Comparison of ENCODE assay signal across 8 cellular contexts in the genomic region with DNA sequence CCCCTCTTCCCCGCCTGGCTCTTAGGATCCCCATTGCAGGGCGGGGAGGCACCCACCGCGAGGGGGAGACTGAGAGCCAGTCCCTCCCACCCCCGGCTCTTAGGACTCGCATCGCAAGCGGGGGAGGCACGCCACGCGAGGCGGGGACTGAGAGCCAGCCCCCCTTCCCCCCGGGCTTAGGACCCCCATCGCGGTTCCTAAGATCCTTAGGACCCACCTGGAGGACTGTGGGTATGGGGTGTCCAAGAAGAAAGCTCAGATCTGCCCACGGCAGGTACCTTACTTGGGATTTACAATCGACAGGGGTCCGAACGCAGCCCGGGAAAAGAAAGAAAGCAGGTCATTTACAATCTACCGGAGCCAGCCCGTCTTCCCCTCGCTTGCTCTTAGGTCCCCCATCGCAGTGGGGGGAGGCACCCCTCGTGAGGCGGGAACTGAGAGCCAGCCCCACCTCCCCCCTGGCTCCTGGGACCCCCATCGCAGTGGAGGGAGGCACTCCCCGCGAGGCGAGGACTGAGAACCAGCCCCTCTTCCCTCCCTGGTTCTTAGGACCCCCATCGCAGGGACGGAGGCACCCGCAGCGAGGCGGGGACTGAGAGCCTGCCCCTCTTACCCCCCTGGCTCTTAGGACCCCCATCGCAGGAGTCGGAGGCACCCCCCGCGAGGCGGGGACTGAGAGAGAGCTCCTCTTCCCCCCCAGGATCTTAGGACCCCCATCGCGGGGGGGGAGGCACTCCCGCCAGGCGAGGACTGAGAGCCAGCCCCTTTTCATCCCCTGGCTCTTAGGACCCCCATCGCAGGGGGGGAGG. TPM values are rescaled to one million over a fixed set of nuclear protein-coding genes. Genes with fewer than 3 reads are reported as not detected.
DNase-seq lines count a peak whose midpoint lies in the region; ATAC-seq lines count a peak whose summit lies in the region.

No MANE protein-coding gene starts in this region.

- H3K79me2 ChIP-seq in GM23248 (ENCODE audit: insufficient read depth) = no peaks in the 10 kb centered on the region

- DNase-seq in Daoy (ENCODE audit: low read depth) = peak; percentile 67
- peak; percentile 30 for DNase-seq in GM23248
- peak; percentile 85 for DNase-seq in NCI-H1694 (lab: John Stamatoyannopoulos, UW)
- peak; percentile 44 to 52 for DNase-seq in activated CD4-positive, alpha-beta T cell treated with anti-CD3 and anti-CD28 coated beads, Interleukin-2, amount 50 U/mL, for 24 hours (ENCODE audit: low read depth in 1 of 2, low spot score in 1 of 2)
- peak; percentile 62 to 66 for DNase-seq in stimulated activated effector memory CD8-positive, alpha-beta T cell treated with anti-CD3 and anti-CD28 coated beads, Interleukin-12 subunit alpha, Interleukin-12 subunit beta, amount 100 ng/mL, for 72 hours (ENCODE audit: low spot score in 2 of 2)
- DNase-seq in NK-92 (lab: John Stamatoyannopoulos, UW; ENCODE audit: unreplicated experiment) = no peak

- H3K36me3 ChIP-seq in GM23248 (ENCODE audit: low read depth) (no peaks in the 10 kb centered on the region), endocrine pancreas (ENCODE audit: control insufficient read depth, insufficient read depth, low read length) (no peaks in the 10 kb centered on the region), mucosa of rectum (ENCODE audit: control insufficient read depth in 2 of 2, insufficient read depth in 2 of 2, low read length in 2 of 2) (no peaks in the 10 kb centered on the region)

- H3K4me1 Mint-ChIP-seq in stimulated activated effector memory CD8-positive, alpha-beta T cell treated with anti-CD3 and anti-CD28 coated beads, Interleukin-12 subunit alpha, Interleukin-12 subunit beta, amount 100 ng/mL, for 72 hours = peaks cover 6% of the 10 kb centered on the region

- in situ Hi-C loops in GM23248 (cut with MboI) = no loop called here

- no peaks in the 10 kb centered on the region for H4K20me1 ChIP-seq in GM23248 (ENCODE audit: insufficient read depth)

- H3K4me1 ChIP-seq in GM23248 (ENCODE audit: insufficient read depth) (no peaks in the 10 kb centered on the region), endocrine pancreas (ENCODE audit: control insufficient read depth, insufficient read depth, low read length) (no peaks in the 10 kb centered on the region), mucosa of rectum (ENCODE audit: control insufficient read depth in 2 of 2, insufficient read depth in 2 of 2, low read length in 2 of 2) (peaks cover 9 to 16% of the 10 kb centered on the region in 2 donors)

- no peaks in the 10 kb centered on the region for H3F3A ChIP-seq in GM23248 (ENCODE audit: insufficient read depth)

- H3K36me3 Mint-ChIP-seq in stimulated activated effector memory CD8-positive, alpha-beta T cell treated with anti-CD3 and anti-CD28 coated beads, Interleukin-12 subunit alpha, Interleukin-12 subunit beta, amount 100 ng/mL, for 72 hours = no peaks in the 10 kb centered on the region

- no peak overlapping the region for H3K9ac ChIP-seq in GM23248
- H3K9ac ChIP-seq in endocrine pancreas (ENCODE audit: control insufficient read depth, insufficient read depth, low read length) = peak overlapping the region; percentile 61
- peak overlapping the region; percentile 47 to 50 for H3K9ac ChIP-seq in mucosa of rectum (ENCODE audit: low read depth in 1 of 2, low read length in 2 of 2)

- H3K9me3 Mint-ChIP-seq in stimulated activated effector memory CD8-positive, alpha-beta T cell treated with anti-CD3 and anti-CD28 coated beads, Interleukin-12 subunit alpha, Interleukin-12 subunit beta, amount 100 ng/mL, for 72 hours = no peaks in the 10 kb centered on the region

- WGBS in GM23248 (ENCODE audit: low coverage in 1 of 2, low lambda C conversion rate in 2 of 2, missing lambda C conversion rate in 2 of 2), 2 experiments = 7 to 8% methylated on average over 22 to 37 of the region's 45 CpGs

- H3K27ac ChIP-seq in GM23248 (no peak overlapping the region), mucosa of rectum (ENCODE audit: low read depth in 2 of 2, low read length in 2 of 2) (no peak overlapping the region)

- H3K27me3 ChIP-seq in GM23248 (replicated peaks; ENCODE audit: insufficient read depth) (peaks cover 7% of the 10 kb centered on the region; the same call in 1 of the 2 replicates), endocrine pancreas (ENCODE audit: control insufficient read depth, insufficient read depth, low read length) (no peaks in the 10 kb centered on the region), mucosa of rectum (ENCODE audit: control insufficient read depth in 2 of 2, insufficient read depth in 2 of 2, low read length in 2 of 2) (peaks cover 0 to 5% of the 10 kb centered on the region in 2 donors)

- no peak overlapping the region for H2AFZ ChIP-seq in GM23248

- H3K9me3 ChIP-seq in GM23248 (ENCODE audit: low read depth) (no peaks in the 10 kb centered on the region), endocrine pancreas (ENCODE audit: control insufficient read depth, low read length) (no peaks in the 10 kb centered on the region), mucosa of rectum (ENCODE audit: control insufficient read depth in 2 of 2, low read length in 2 of 2) (no peaks in the 10 kb centered on the region)

- peak overlapping the region; percentile 10 for H3K4me2 ChIP-seq in GM23248 (ENCODE audit: unreplicated experiment)

- H3K4me3 ChIP-seq in GM23248 (peak overlapping the region; percentile 15; the same call in 1 of the 2 replicates), endocrine pancreas (ENCODE audit: control insufficient read depth, insufficient read depth, low read length) (no peak overlapping the region), mucosa of rectum (ENCODE audit: low read length in 2 of 2) (peak overlapping the region; percentile 55 to 67)

- H3K4me3 Mint-ChIP-seq in stimulated activated effector memory CD8-positive, alpha-beta T cell treated with anti-CD3 and anti-CD28 coated beads, Interleukin-12 subunit alpha, Interleukin-12 subunit beta, amount 100 ng/mL, for 72 hours = peak overlapping the region; percentile 73

- peak overlapping the region; percentile 69 for H3K27ac Mint-ChIP-seq in stimulated activated effector memory CD8-positive, alpha-beta T cell treated with anti-CD3 and anti-CD28 coated beads, Interleukin-12 subunit alpha, Interleukin-12 subunit beta, amount 100 ng/mL, for 72 hours

- peak; percentile 85 for ATAC-seq in stimulated activated effector memory CD8-positive, alpha-beta T cell treated with anti-CD3 and anti-CD28 coated beads, Interleukin-12 subunit alpha, Interleukin-12 subunit beta, amount 100 ng/mL, for 72 hours

- no peaks in the 10 kb centered on the region for H3K9me2 ChIP-seq in GM23248 (ENCODE audit: insufficient read depth)

RNA-seq across cellular contexts. Expression of gene DDX11, which starts 43.7 kb away (rescaled TPM):
- total RNA-seq in Daoy (2014; rRNA removed; shearing (Covaris generic)) = 36.1 and 36.8 TPM in 2 replicates
- 6.1 and 15.9 TPM in 2 replicates for total RNA-seq in GM23248 (2014; rRNA removed; shearing (Covaris generic))
- polyA plus RNA-seq in GM23248 (2016; fragmentation: Nextera tagmentation; extraction: Ambion mirVana) = 5.0 and 5.6 TPM in 2 replicates
